ENCODE assay signal across 26 cellular contexts in genomic region chrX:125150231-125150630, GRCh38.
DNase-seq lines count a peak whose midpoint lies in the region; FAIRE-seq and TF ChIP-seq lines count a peak whose summit lies in the region.
"Had no signal": no experiment of that assay in that cellular context is flagged by ENCODE, and none has a peak within 500 bp of the region (broad histone marks: within the 10 kb centered on the region; RNA-seq: fewer than 3 reads in every experiment).

No MANE protein-coding gene starts in this region.

- TF ChIP-seq CTCF in MCF 10A (IDR thresholded peaks at IDR 0.05; ENCODE audit: unreplicated experiment) (no peak), mammary epithelial cell (conservative IDR thresholded peaks at IDR 0.05 in 1 of 2, IDR thresholded peaks at IDR 0.05 in 1 of 2; ENCODE audit: extremely low read depth in 1 of 2, insufficient read depth in 1 of 2, low read depth in 1 of 2, low read length in 2 of 2) (no peak), astrocyte (IDR thresholded peaks at IDR 0.05; ENCODE audit: insufficient read depth, low read depth, low read length) (no peak), hepatocyte (IDR thresholded peaks at IDR 0.05; ENCODE audit: poor library complexity) (no peak)

- WGBS in mammary epithelial cell (ENCODE audit: low coverage, missing lambda C conversion rate) = 68% methylated on average over 2 of the region's 2 CpGs
- 44% methylated on average over 2 of the region's 2 CpGs for WGBS in hepatocyte (ENCODE audit: low lambda C conversion rate, missing lambda C conversion rate)

- H3K36me3 Mint-ChIP-seq in MCF 10A (ENCODE audit: insufficient read depth, unreplicated experiment) (no peaks in the 10 kb centered on the region), astrocyte (ENCODE audit: low read depth, unreplicated experiment) (no peaks in the 10 kb centered on the region)
- H3K36me3 Mint-ChIP-seq: CD4-positive, CD25-positive, alpha-beta regulatory T cell; IgD-negative memory B cell had no signal

- H3K9me2 ChIP-seq in hepatocyte (replicated peaks; ENCODE audit: insufficient read depth) = no peaks in the 10 kb centered on the region

- dilution Hi-C loops in mammary epithelial cell (cut with HindIII; ENCODE audit: low sequenced_read_pairs) = no loop called here

- in situ Hi-C loops in mammary epithelial cell (cut with MboI; ENCODE audit: low sequenced_read_pairs in 2 of 2) = no loop called here

- H3K4me1 Mint-ChIP-seq in MCF 10A (ENCODE audit: insufficient read depth, unreplicated experiment) = no peaks in the 10 kb centered on the region
- peaks cover 2% of the 10 kb centered on the region for H3K4me1 Mint-ChIP-seq in astrocyte (ENCODE audit: low read depth, unreplicated experiment)
- H3K4me1 Mint-ChIP-seq: B cell; CD4-positive, CD25-positive, alpha-beta regulatory T cell; IgD-negative memory B cell had no signal

- no peak overlapping the region for H2AFZ ChIP-seq in mammary epithelial cell (ENCODE audit: low read depth, low read length)
- H2AFZ ChIP-seq in astrocyte (ENCODE audit: low read depth, low read length) = no peak overlapping the region
- no peak overlapping the region for H2AFZ ChIP-seq in hepatocyte

- H3K9ac ChIP-seq in mammary epithelial cell (ENCODE audit: insufficient read depth, low read length) (no peak overlapping the region), astrocyte (ENCODE audit: low read length) (no peak overlapping the region)

- H3K4me2 ChIP-seq in mammary epithelial cell (ENCODE audit: insufficient read depth, low read depth, low read length) (no peak overlapping the region), astrocyte (ENCODE audit: low read length) (no peak overlapping the region), hepatocyte (no peak overlapping the region)

- DNase-seq in MCF 10A (ENCODE audit: unreplicated experiment) = peak; percentile 10
- no peak for DNase-seq in mammary epithelial cell
- DNase-seq in astrocyte (ENCODE audit: low read depth) = no peak
- peak; percentile 4 for DNase-seq in iris pigment epithelial cell (ENCODE audit: low read depth)
- DNase-seq in urothelium cell line (ENCODE audit: low spot score) = peak; percentile 1
- no peak for DNase-seq in activated T-cell treated with anti-CD3 and anti-CD28 coated beads for 4 hours
- no peak for DNase-seq in hepatocyte (ENCODE audit: low spot score)
- DNase-seq in DMS114 treated with DMSO at 0.1 percent for 48 hours (lab: John Stamatoyannopoulos, UW; ENCODE audit: unreplicated experiment) = no peak
- DNase-seq: Caco-2; CD4-positive, CD25-positive, alpha-beta regulatory T cell; EL; HFFc6; Kasumi-1; NCI-H1105 treated with DMSO at 0.1 percent for 48 hours; NCI-H1694; NCI-H2081 treated with DMSO at 0.1 percent for 48 hours; NK-92 treated with Interleukin-12 subunit alpha and Interleukin-12 subunit beta, amount 100 ng/mL, for 24 hours had no signal

- peaks cover 7% of the 10 kb centered on the region for H3K9me3 Mint-ChIP-seq in MCF 10A (ENCODE audit: unreplicated experiment)
- no peaks in the 10 kb centered on the region for H3K9me3 Mint-ChIP-seq in astrocyte (ENCODE audit: unreplicated experiment)
- H3K9me3 Mint-ChIP-seq: IgD-negative memory B cell had no signal

- no TSS peak for BruUV-seq in MCF 10A (replicated peaks; lab: Mats Ljungman, UMichigan)
- no TSS peak for BruUV-seq in mammary epithelial cell (replicated peaks; lab: Mats Ljungman, UMichigan)

- no peaks in the 10 kb centered on the region for H3K27me3 Mint-ChIP-seq in MCF 10A (ENCODE audit: insufficient read depth, unreplicated experiment)
- no peaks in the 10 kb centered on the region for H3K27me3 Mint-ChIP-seq in astrocyte (ENCODE audit: low read depth, unreplicated experiment)
- H3K27me3 Mint-ChIP-seq: B cell; CD4-positive, CD25-positive, alpha-beta regulatory T cell; IgD-negative memory B cell had no signal

- peaks cover 3% of the 10 kb centered on the region for H3K9me3 ChIP-seq in mammary epithelial cell (replicated peaks; ENCODE audit: insufficient read depth, low read length)
- no peaks in the 10 kb centered on the region for H3K9me3 ChIP-seq in astrocyte (ENCODE audit: insufficient read depth, low read depth, low read length)
- H3K9me3 ChIP-seq in hepatocyte (ENCODE audit: low read depth) = no peaks in the 10 kb centered on the region
- H3K9me3 ChIP-seq: Caco-2 had no signal

- H3K4me1 ChIP-seq in mammary epithelial cell (ENCODE audit: insufficient read depth, low read length) (no peaks in the 10 kb centered on the region), astrocyte (ENCODE audit: insufficient read depth, low read length) (no peaks in the 10 kb centered on the region), hepatocyte (ENCODE audit: insufficient read depth) (no peaks in the 10 kb centered on the region)
- H3K4me1 ChIP-seq: Caco-2 had no signal

- intact Hi-C loops in MCF 10A (cut with micrococcal nuclease) = no loop called here
- intact Hi-C loops in mammary epithelial cell (cut with micrococcal nuclease) = no loop called here

- no peaks in the 10 kb centered on the region for H4K20me1 ChIP-seq in mammary epithelial cell (ENCODE audit: insufficient read depth, low read length)
- H4K20me1 ChIP-seq in astrocyte (ENCODE audit: insufficient read depth, low read length) = no peaks in the 10 kb centered on the region
- H4K20me1 ChIP-seq in hepatocyte (ENCODE audit: insufficient read depth, poor library complexity, severe bottlenecking) = no peaks in the 10 kb centered on the region

- H3K4me3 Mint-ChIP-seq in MCF 10A (ENCODE audit: unreplicated experiment) (no peak overlapping the region), astrocyte (ENCODE audit: unreplicated experiment) (no peak overlapping the region)
- H3K4me3 Mint-ChIP-seq: B cell; CD4-positive, CD25-positive, alpha-beta regulatory T cell; HFFc6; IgD-negative memory B cell had no signal

- H3K27ac Mint-ChIP-seq in MCF 10A (ENCODE audit: low read depth, unreplicated experiment) (no peak overlapping the region), astrocyte (ENCODE audit: unreplicated experiment) (peak overlapping the region; percentile 53)
- H3K27ac Mint-ChIP-seq: B cell; CD4-positive, CD25-positive, alpha-beta regulatory T cell; HFFc6; IgD-negative memory B cell had no signal

- FAIRE-seq in astrocyte (lab: Jason Lieb, UNC) (no peak), urothelium cell line (lab: Jason Lieb, UNC) (no peak)
- FAIRE-seq: GM12878, H54, HTR-8/SVneo, RCC 7860 had no signal

- POLR2A ChIA-PET in MCF 10A (lab: Yijun Ruan, JAX) = interaction anchor here (0.5 to 0.6 kb wide), 2 partner anchors 8 to 230 kb away, joined by 3 read pairs; no protein-coding TSS in a partner anchor

- CTCF ChIA-PET in MCF 10A (lab: Yijun Ruan, JAX) = interaction anchor here (0.6 to 0.9 kb wide), 2 partner anchors 18 to 757 kb away, joined by 3 read pairs; no protein-coding TSS in a partner anchor
- CTCF ChIA-PET in mammary epithelial cell (lab: Charles Lee; ENCODE audit: low non-redundant PET) = interaction anchor here (0.6 kb wide), 1 partner anchor 848 kb away, joined by 3 read pairs; no protein-coding TSS in a partner anchor

- H3K27ac ChIP-seq in mammary epithelial cell (ENCODE audit: insufficient read depth, low read depth, low read length) = no peak overlapping the region
- H3K27ac ChIP-seq in astrocyte (ENCODE audit: low read depth, low read length) = no peak overlapping the region
- no peak overlapping the region for H3K27ac ChIP-seq in hepatocyte
- H3K27ac ChIP-seq: 22Rv1, HL-60, SK-N-MC had no signal

- H3K79me2 ChIP-seq in mammary epithelial cell (ENCODE audit: insufficient read depth, low read length) (no peaks in the 10 kb centered on the region), astrocyte (ENCODE audit: insufficient read depth, low read length) (no peaks in the 10 kb centered on the region), hepatocyte (no peaks in the 10 kb centered on the region)

- no peaks in the 10 kb centered on the region for H3K36me3 ChIP-seq in mammary epithelial cell (ENCODE audit: insufficient read depth, low read length)
- H3K36me3 ChIP-seq in astrocyte (ENCODE audit: insufficient read depth, low read length) = no peaks in the 10 kb centered on the region
- no peaks in the 10 kb centered on the region for H3K36me3 ChIP-seq in hepatocyte (replicated peaks; ENCODE audit: insufficient read depth, low read depth)

- H3K27me3 ChIP-seq in mammary epithelial cell (ENCODE audit: insufficient read depth, low read length) (no peaks in the 10 kb centered on the region), astrocyte (ENCODE audit: insufficient read depth, low read length) (no peaks in the 10 kb centered on the region), hepatocyte (no peaks in the 10 kb centered on the region)

- no peak overlapping the region for H3K4me3 ChIP-seq in mammary epithelial cell (replicated peaks in 1 of 3; ENCODE audit: insufficient read depth in 1 of 3, low read depth in 2 of 3, low read length in 3 of 3)
- H3K4me3 ChIP-seq in astrocyte (ENCODE audit: insufficient read depth, low read depth, low read length) = no peak overlapping the region
- H3K4me3 ChIP-seq in hepatocyte = no peak overlapping the region
- H3K4me3 ChIP-seq: GM12878, SK-N-MC had no signal

Comparison
In these comparisons a context has a peak if more than half of its experiments do, and no peak if none do; other contexts are left out.
1. DNase-seq: peak in MCF 10A (single experiment), iris pigment epithelial cell (single experiment) and urothelium cell line (single experiment); none in mammary epithelial cell (single experiment), astrocyte (single experiment), activated T-cell treated with anti-CD3 and anti-CD28 coated beads for 4 hours (single experiment), hepatocyte (single experiment) and DMS114 treated with DMSO at 0.1 percent for 48 hours (single experiment).